20 cellular contexts compared by ENCODE assay signal in the genomic region with DNA sequence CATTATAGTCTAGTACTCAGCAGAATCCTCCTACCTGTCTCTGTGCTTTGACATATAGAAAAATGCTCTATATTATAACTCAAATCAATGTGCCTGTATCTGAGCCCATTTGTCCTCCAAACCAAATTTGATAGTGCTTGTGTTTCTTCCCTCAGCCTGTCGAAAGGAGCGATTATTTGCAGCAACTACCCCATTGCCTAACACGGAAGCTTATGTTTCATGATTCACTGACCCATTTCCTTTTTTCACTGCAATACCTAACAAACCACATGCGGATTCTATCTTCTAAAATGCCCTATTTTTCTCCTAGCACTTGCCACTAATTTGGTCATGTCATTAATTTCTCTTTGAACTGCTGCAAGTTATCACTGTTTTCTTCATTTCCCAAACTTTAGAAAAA.
A peak's percentile ranks its signal among the peaks of the same experiment; 100 is the strongest.
DNase-seq lines count a peak whose midpoint lies in the region; ATAC-seq and TF ChIP-seq lines count a peak whose summit lies in the region.
"Had no signal": no experiment of that assay in that cellular context is flagged by ENCODE, and none has a peak within 500 bp of the region (broad histone marks: within the 10 kb centered on the region; RNA-seq: fewer than 3 reads in every experiment).

No MANE protein-coding gene starts in this region.

- WGBS in spleen, 5 donors = 52 to 72% (median 64%) methylated on average over 4 of the region's 4 CpGs

- no peak overlapping the region for H3K27ac Mint-ChIP-seq in MCF 10A (ENCODE audit: low read depth, unreplicated experiment)
- H3K27ac Mint-ChIP-seq: CD8-positive, alpha-beta memory T cell; T-helper 1 cell treated with Interleukin-12 subunit alpha and Interleukin-12 subunit beta and Interleukin-4 antibody, amounts not matched to agents 30 μg/mL and 1 μg/mL, for 36 hours had no signal

- H3K4me1 ChIP-seq in breast epithelium (no peaks in the 10 kb centered on the region), spleen (no peaks in the 10 kb centered on the region)
- H3K4me1 ChIP-seq in effector memory CD4-positive, alpha-beta T cell (ENCODE audit: control insufficient read depth, insufficient read depth, low read length, poor library complexity, severe bottlenecking) = no peaks in the 10 kb centered on the region

- ATAC-seq in left colon = no peak

- intact Hi-C loops in MCF 10A (cut with micrococcal nuclease) = no loop called here
- intact Hi-C loops in breast epithelium (cut with DNase I; ENCODE audit: low total_unique reads) = no loop called here
- intact Hi-C loops in spleen (cut with DNase I; ENCODE audit: low total_unique reads) = no loop called here
- intact Hi-C loops in left colon (cut with DNase I, micrococcal nuclease) = no loop called here

- TF ChIP-seq POLR2A in breast epithelium (IDR thresholded peaks at IDR 0.05) (no peak), spleen (IDR thresholded peaks at IDR 0.05) (no peak)

- H3K4me1 Mint-ChIP-seq in MCF 10A (ENCODE audit: insufficient read depth, unreplicated experiment) = no peaks in the 10 kb centered on the region
- H3K4me1 Mint-ChIP-seq: CD8-positive, alpha-beta memory T cell had no signal

- H3K36me3 ChIP-seq in breast epithelium (no peaks in the 10 kb centered on the region), spleen (no peaks in the 10 kb centered on the region)
- no peaks in the 10 kb centered on the region for H3K36me3 ChIP-seq in effector memory CD4-positive, alpha-beta T cell (ENCODE audit: control insufficient read depth, insufficient read depth, low read length)

- H3K9me3 ChIP-seq in breast epithelium (no peaks in the 10 kb centered on the region), spleen (peaks cover 0 to 9% (median 0%) of the 10 kb centered on the region in 8 donors)
- H3K9me3 ChIP-seq in effector memory CD4-positive, alpha-beta T cell (ENCODE audit: control insufficient read depth, low read length) = no peaks in the 10 kb centered on the region

- no peak overlapping the region for H3K4me3 Mint-ChIP-seq in MCF 10A (ENCODE audit: unreplicated experiment)
- H3K4me3 Mint-ChIP-seq: CD8-positive, alpha-beta memory T cell; T-helper 1 cell treated with Interleukin-12 subunit alpha and Interleukin-12 subunit beta and Interleukin-4 antibody, amounts not matched to agents 30 μg/mL and 1 μg/mL, for 36 hours had no signal

- no peaks in the 10 kb centered on the region for H3K27me3 Mint-ChIP-seq in MCF 10A (ENCODE audit: insufficient read depth, unreplicated experiment)
- H3K27me3 Mint-ChIP-seq: CD8-positive, alpha-beta memory T cell had no signal

- no TSS peak for BruUV-seq in MCF 10A (replicated peaks; lab: Mats Ljungman, UMichigan)

- H3K9me3 Mint-ChIP-seq in MCF 10A (ENCODE audit: unreplicated experiment) = no peaks in the 10 kb centered on the region

- H3K27ac ChIP-seq in breast epithelium (no peak overlapping the region), spleen (no peak overlapping the region)
- H3K27ac ChIP-seq in effector memory CD4-positive, alpha-beta T cell (ENCODE audit: insufficient read depth, low read length, poor library complexity, severe bottlenecking) = no peak overlapping the region
- H3K27ac ChIP-seq: GM23248, PC-9, SK-N-MC had no signal

- TF ChIP-seq CTCF in MCF 10A (IDR thresholded peaks at IDR 0.05; ENCODE audit: unreplicated experiment) (no peak), breast epithelium (IDR thresholded peaks at IDR 0.05) (no peak), spleen (IDR thresholded peaks at IDR 0.05 in 8 of 11, conservative IDR thresholded peaks at IDR 0.05 in 3 of 11) (no peak), GM20000 (IDR thresholded peaks at IDR 0.05; ENCODE audit: extremely low read depth, missing control alignments) (no peak)

- no peak overlapping the region for H3K4me3 ChIP-seq in breast epithelium
- H3K4me3 ChIP-seq in spleen = no peak overlapping the region
- H3K4me3 ChIP-seq in effector memory CD4-positive, alpha-beta T cell (ENCODE audit: insufficient read depth, low read depth, low read length, poor library complexity, severe bottlenecking) = no peak overlapping the region
- H3K4me3 ChIP-seq: GM23248, PC-9, SK-N-MC had no signal

- H3K27me3 ChIP-seq in breast epithelium = no peaks in the 10 kb centered on the region
- H3K27me3 ChIP-seq in spleen (replicated peaks in 1 of 7) = no peaks in the 10 kb centered on the region
- H3K27me3 ChIP-seq in effector memory CD4-positive, alpha-beta T cell (replicated peaks; ENCODE audit: control insufficient read depth, insufficient read depth, low read length, poor library complexity, severe bottlenecking) = no peaks in the 10 kb centered on the region

- CTCF ChIA-PET in MCF 10A (lab: Yijun Ruan, JAX) = no interaction called here

- POLR2A ChIA-PET in MCF 10A (lab: Yijun Ruan, JAX) = no interaction called here

- DNase-seq in MCF 10A (ENCODE audit: unreplicated experiment) (peak; percentile 3), breast epithelium (ENCODE audit: low spot score in 2 of 2) (no peak), NOMO-1 treated with DMSO at 0.1 percent for 48 hours (lab: John Stamatoyannopoulos, UW; ENCODE audit: unreplicated experiment) (peak; percentile 93), SKM-1 treated with dmso at 0.1 percent for 144 hours (lab: John Stamatoyannopoulos, UW; ENCODE audit: unreplicated experiment) (peak; percentile 91), spleen (no peak), left colon (no peak), GM20000 (ENCODE audit: low spot score) (no peak)
- DNase-seq in effector memory CD4-positive, alpha-beta T cell = no peak
- DNase-seq: 8988T; CD8-positive, alpha-beta memory T cell; DMS79; GM23248; HCEC 1CT; KBM-7; NCI-H2029 treated with DMSO at 0.1 percent for 48 hours; NCI-H510A; NCI-H82; PC-9 had no signal

- no peaks in the 10 kb centered on the region for H3K36me3 Mint-ChIP-seq in MCF 10A (ENCODE audit: insufficient read depth, unreplicated experiment)
- H3K36me3 Mint-ChIP-seq: CD8-positive, alpha-beta memory T cell had no signal

Comparison
In these comparisons a context has a peak if more than half of its experiments do, and no peak if none do; other contexts are left out.
1. DNase-seq: peak in MCF 10A (single experiment), NOMO-1 treated with DMSO at 0.1 percent for 48 hours (single experiment) and SKM-1 treated with dmso at 0.1 percent for 144 hours (single experiment); none in breast epithelium (0 of 2), spleen (single experiment), effector memory CD4-positive, alpha-beta T cell (0 of 3), left colon (0 of 2) and GM20000 (single experiment).